In the genomic region with DNA sequence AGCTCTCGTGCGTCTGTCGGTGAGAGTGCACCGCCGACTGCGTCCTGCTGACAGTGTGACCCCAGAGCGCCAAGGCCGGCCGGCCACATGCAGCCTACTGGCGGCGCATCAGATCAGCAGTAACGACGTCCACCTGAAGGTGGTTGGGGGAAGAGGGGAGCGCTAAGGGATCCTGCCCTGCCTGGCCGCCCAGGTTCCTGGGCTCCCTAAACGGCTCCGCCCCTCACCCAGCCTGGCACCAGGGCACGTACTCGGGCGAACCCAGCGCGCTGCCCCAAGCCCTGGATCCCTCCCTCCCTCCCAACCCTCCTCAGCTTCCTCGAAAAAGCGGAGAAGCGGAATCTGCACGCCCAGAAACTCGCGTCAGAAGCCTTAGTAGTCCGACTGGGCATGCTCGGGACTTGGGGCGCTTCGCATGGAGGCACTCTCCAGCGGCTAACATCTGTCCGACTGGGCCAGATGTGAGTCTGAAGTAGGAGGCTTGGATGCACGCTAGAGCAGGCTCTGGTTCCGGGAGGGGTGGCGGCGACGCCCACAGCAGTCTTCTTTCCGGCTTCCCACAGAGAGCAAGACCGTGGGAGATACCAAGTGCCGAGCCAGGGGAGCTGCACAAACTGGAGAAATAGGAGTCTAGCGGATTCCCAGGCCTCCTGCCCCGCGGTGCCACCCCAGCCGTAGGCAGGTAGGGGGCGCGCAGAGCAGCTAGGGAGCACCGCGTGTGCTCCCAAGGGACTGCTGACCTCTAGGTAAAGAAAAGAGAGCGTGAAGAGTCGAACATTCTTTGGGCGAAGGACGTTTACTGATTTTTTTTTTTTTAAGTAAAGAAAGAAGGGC, we compare ENCODE assay signal across 9 cellular contexts.
DNase-seq lines count a peak whose midpoint lies in the region; ATAC-seq, FAIRE-seq and TF ChIP-seq lines count a peak whose summit lies in the region.
"Had no signal": no experiment of that assay in that cellular context is flagged by ENCODE, and none has a peak within 500 bp of the region (broad histone marks: within the 10 kb centered on the region; RNA-seq: fewer than 3 reads in every experiment).

No MANE protein-coding gene starts in this region.

- H3K27me3 Mint-ChIP-seq in activated CD4-positive, alpha-beta T cell treated with anti-CD3 and anti-CD28 coated beads, Interleukin-2, amount 10 ng/mL, durations not matched to agents 24 days and 14 days: peaks cover 44% of the 10 kb centered on the region

- no peaks in the 10 kb centered on the region for H3K36me3 Mint-ChIP-seq in activated CD4-positive, alpha-beta T cell treated with anti-CD3 and anti-CD28 coated beads, Interleukin-2, amount 10 ng/mL, durations not matched to agents 24 days and 14 days (ENCODE audit: low read depth)

- intact Hi-C loops in activated CD4-positive, alpha-beta T cell treated with anti-CD3 and anti-CD28 coated beads, Interleukin-2, amount 10 ng/mL, durations not matched to agents 24 days and 14 days (cut with micrococcal nuclease): loop anchor here (10.0 kb wide), 1 partner anchor 90 kb away; no protein-coding TSS in a partner anchor

- DNase-seq in activated CD4-positive, alpha-beta T cell treated with anti-CD3 and anti-CD28 coated beads, Interleukin-2, amount 10 ng/mL, durations not matched to agents 24 days and 14 days: peak; percentile 66
- DNase-seq in activated CD4-positive, alpha-beta T cell treated with anti-CD3 and anti-CD28 coated beads for 1 hour: no peak
- peak; percentile 99 for DNase-seq in NCI-H69 (lab: John Stamatoyannopoulos, UW)
- DNase-seq in bronchial epithelial cell (ENCODE audit: low read depth): peak; percentile 30
- peak; percentile 50 for DNase-seq in kidney glomerular epithelial cell (lab: John Stamatoyannopoulos, UW)
- DNase-seq in stimulated activated CD4-positive, alpha-beta T cell treated with anti-CD3 and anti-CD28 coated beads, Interleukin-4, amount 100 ng/mL, for 1 hour: peak; percentile 5
- no peak for DNase-seq in HPDE6-E6E7 (ENCODE audit: extremely low spot score)

- H3K4me3 Mint-ChIP-seq in activated CD4-positive, alpha-beta T cell treated with anti-CD3 and anti-CD28 coated beads, Interleukin-2, amount 10 ng/mL, durations not matched to agents 24 days and 14 days: peak overlapping the region; percentile 82

- no peaks in the 10 kb centered on the region for H3K36me3 ChIP-seq in bronchial epithelial cell (ENCODE audit: control insufficient read depth, insufficient read depth, low read length)

- TF ChIP-seq CTCF in bronchial epithelial cell (IDR thresholded peaks at IDR 0.05; ENCODE audit: insufficient read depth, low read length, severe bottlenecking): peak; percentile 21

- no peak for ATAC-seq in HG03025 (IDR thresholded peaks at IDR 0.05; ENCODE audit: low FRiP score, unreplicated experiment)

- no peak overlapping the region for H3K27ac Mint-ChIP-seq in activated CD4-positive, alpha-beta T cell treated with anti-CD3 and anti-CD28 coated beads, Interleukin-2, amount 10 ng/mL, durations not matched to agents 24 days and 14 days

- peaks cover 18% of the 10 kb centered on the region for H3K4me1 Mint-ChIP-seq in activated CD4-positive, alpha-beta T cell treated with anti-CD3 and anti-CD28 coated beads, Interleukin-2, amount 10 ng/mL, durations not matched to agents 24 days and 14 days

- H3K4me3 ChIP-seq in bronchial epithelial cell (ENCODE audit: low read depth, low read length): peak overlapping the region; percentile 23

- peaks cover 8% of the 10 kb centered on the region for H3K27me3 ChIP-seq in bronchial epithelial cell (ENCODE audit: control insufficient read depth, insufficient read depth, low read length)

- FAIRE-seq in bronchial epithelial cell (lab: Jason Lieb, UNC): no peak
- FAIRE-seq: G401.6 had no signal

- no peaks in the 10 kb centered on the region for H3K9me3 Mint-ChIP-seq in activated CD4-positive, alpha-beta T cell treated with anti-CD3 and anti-CD28 coated beads, Interleukin-2, amount 10 ng/mL, durations not matched to agents 24 days and 14 days

Comparison
In these comparisons a context has a peak if more than half of its experiments do, and no peak if none do; other contexts are left out.
1. DNase-seq: peak in activated CD4-positive, alpha-beta T cell treated with anti-CD3 and anti-CD28 coated beads, Interleukin-2, amount 10 ng/mL, durations not matched to agents 24 days and 14 days (single experiment), NCI-H69 (single experiment), bronchial epithelial cell (single experiment), kidney glomerular epithelial cell (single experiment) and stimulated activated CD4-positive, alpha-beta T cell treated with anti-CD3 and anti-CD28 coated beads, Interleukin-4, amount 100 ng/mL, for 1 hour (single experiment); none in activated CD4-positive, alpha-beta T cell treated with anti-CD3 and anti-CD28 coated beads for 1 hour (single experiment) and HPDE6-E6E7 (single experiment).